Comparison of ENCODE assay signal across 17 cellular contexts in genomic region chr4:85496146-85496849, GRCh38. TPM values are rescaled to one million over a fixed set of nuclear protein-coding genes. Genes with fewer than 3 reads are reported as not detected.
DNase-seq lines count a peak whose midpoint lies in the region; ATAC-seq and TF ChIP-seq lines count a peak whose summit lies in the region.
"Had no signal": no experiment of that assay in that cellular context is flagged by ENCODE, and none has a peak within 500 bp of the region (broad histone marks: within the 10 kb centered on the region; RNA-seq: fewer than 3 reads in every experiment).

No MANE protein-coding gene starts in this region.

- CTCF ChIA-PET in naive thymus-derived CD4-positive, alpha-beta T cell (lab: Charles Lee): no interaction called here
- CTCF ChIA-PET in Caco-2 (lab: Charles Lee): no interaction called here

- ATAC-seq in aorta (ENCODE audit: low FRiP score): no peak
- no peak for ATAC-seq in naive thymus-derived CD4-positive, alpha-beta T cell
- ATAC-seq: lower lobe of right lung had no signal

- H3K27ac Mint-ChIP-seq in mesothelial cell of epicardium: peak overlapping the region; percentile 10
- no peak overlapping the region for H3K27ac Mint-ChIP-seq in naive thymus-derived CD4-positive, alpha-beta T cell
- no peak overlapping the region for H3K27ac Mint-ChIP-seq in Caco-2 (ENCODE audit: unreplicated experiment)
- H3K27ac Mint-ChIP-seq: activated CD4-positive, alpha-beta memory T cell treated with anti-CD3 and anti-CD28 coated beads, Interleukin-2, amount 10 ng/mL, durations not matched to agents 7 days and 5 days; T-helper 2 cell treated with Interferon-gamma antibody and Interleukin-4, amounts not matched to agents 5 μg/mL and 100 μg/mL, for 36 hours had no signal

- intact Hi-C loops in aorta (cut with DNase I): no loop called here
- intact Hi-C loops in naive thymus-derived CD4-positive, alpha-beta T cell (cut with micrococcal nuclease): no loop called here
- intact Hi-C loops in Caco-2 (cut with micrococcal nuclease; ENCODE audit: unreplicated experiment): no loop called here

- H3K36me3 ChIP-seq in OCI-LY3 (replicated peaks; ENCODE audit: low read depth, low read length) (peaks cover 26% of the 10 kb centered on the region), aorta (ENCODE audit: control insufficient read depth in 1 of 2, insufficient read depth in 2 of 2, low read length in 1 of 2) (no peaks in the 10 kb centered on the region), Caco-2 (ENCODE audit: control insufficient read depth, insufficient read depth, low read length) (no peaks in the 10 kb centered on the region)
- H3K36me3 ChIP-seq in naive thymus-derived CD4-positive, alpha-beta T cell (ENCODE audit: control insufficient read depth in 2 of 3, insufficient read depth in 3 of 3, low read length in 3 of 3): no peaks in the 10 kb centered on the region
- H3K36me3 ChIP-seq: BLaER1 treated with 17β-estradiol and CSF1 and Interleukin-3, amounts not matched to agents 10 nM and 100 nM; lower lobe of right lung had no signal

- H3K9ac ChIP-seq in OCI-LY3 (ENCODE audit: low read length): no peak overlapping the region
- H3K9ac ChIP-seq: BLaER1 treated with 17β-estradiol and CSF1 and Interleukin-3, amounts not matched to agents 10 nM and 100 nM had no signal

- no peaks in the 10 kb centered on the region for H3K9me3 ChIP-seq in OCI-LY3 (ENCODE audit: insufficient read depth, low read length)
- no peaks in the 10 kb centered on the region for H3K9me3 ChIP-seq in aorta (ENCODE audit: control insufficient read depth, low read length)
- H3K9me3 ChIP-seq in naive thymus-derived CD4-positive, alpha-beta T cell (ENCODE audit: control insufficient read depth in 2 of 3, low read length in 3 of 3): no peaks in the 10 kb centered on the region
- no peaks in the 10 kb centered on the region for H3K9me3 ChIP-seq in Caco-2
- H3K9me3 ChIP-seq: lower lobe of right lung had no signal

- peaks cover 23% of the 10 kb centered on the region; the same call in 1 of the 2 replicates for H4K20me1 ChIP-seq in OCI-LY3 (ENCODE audit: insufficient read depth, low read length)
- H4K20me1 ChIP-seq: BLaER1 treated with 17β-estradiol and CSF1 and Interleukin-3, amounts not matched to agents 10 nM and 100 nM had no signal

- H3K27ac ChIP-seq in OCI-LY3 (ENCODE audit: low read length) (no peak overlapping the region), aorta (ENCODE audit: low read depth in 1 of 2, low read length in 2 of 2) (no peak overlapping the region)
- H3K27ac ChIP-seq in naive thymus-derived CD4-positive, alpha-beta T cell (ENCODE audit: low read depth, low read length): no peak overlapping the region
- H3K27ac ChIP-seq: BLaER1 treated with 17β-estradiol and CSF1 and Interleukin-3, amounts not matched to agents 10 nM and 100 nM; coronary artery; lower lobe of right lung had no signal

- H3K4me3 ChIP-seq in OCI-LY3 (ENCODE audit: low read length) (peak overlapping the region; percentile 5), aorta (ENCODE audit: low read length in 2 of 2) (no peak overlapping the region), Caco-2 (ENCODE audit: low read depth, low read length) (no peak overlapping the region)
- no peak overlapping the region for H3K4me3 ChIP-seq in naive thymus-derived CD4-positive, alpha-beta T cell (ENCODE audit: low read length)
- H3K4me3 ChIP-seq: BLaER1 treated with 17β-estradiol and CSF1 and Interleukin-3, amounts not matched to agents 10 nM and 100 nM; coronary artery; lower lobe of right lung had no signal

- BruUV-seq in Caco-2 (replicated peaks; lab: Mats Ljungman, UMichigan): no TSS peak

- no peaks in the 10 kb centered on the region for H3K27me3 ChIP-seq in OCI-LY3 (ENCODE audit: low read depth, low read length)
- no peaks in the 10 kb centered on the region for H3K27me3 ChIP-seq in aorta (ENCODE audit: control insufficient read depth in 1 of 2, insufficient read depth in 2 of 2, low read length in 1 of 2)
- no peaks in the 10 kb centered on the region for H3K27me3 ChIP-seq in naive thymus-derived CD4-positive, alpha-beta T cell (ENCODE audit: control insufficient read depth in 2 of 2, insufficient read depth in 2 of 2, low read length in 2 of 2)
- no peaks in the 10 kb centered on the region for H3K27me3 ChIP-seq in Caco-2 (replicated peaks; ENCODE audit: control insufficient read depth, insufficient read depth, low read length)
- H3K27me3 ChIP-seq: BLaER1 treated with 17β-estradiol and CSF1 and Interleukin-3, amounts not matched to agents 10 nM and 100 nM had no signal

- H3K4me3 Mint-ChIP-seq in mesothelial cell of epicardium: no peak overlapping the region
- H3K4me3 Mint-ChIP-seq in naive thymus-derived CD4-positive, alpha-beta T cell: no peak overlapping the region
- no peak overlapping the region for H3K4me3 Mint-ChIP-seq in Caco-2 (ENCODE audit: unreplicated experiment)
- H3K4me3 Mint-ChIP-seq: activated CD4-positive, alpha-beta memory T cell treated with anti-CD3 and anti-CD28 coated beads, Interleukin-2, amount 10 ng/mL, durations not matched to agents 7 days and 5 days; T-helper 2 cell treated with Interferon-gamma antibody and Interleukin-4, amounts not matched to agents 5 μg/mL and 100 μg/mL, for 36 hours had no signal

- H3K4me1 Mint-ChIP-seq in mesothelial cell of epicardium (peaks cover 15% of the 10 kb centered on the region), Caco-2 (ENCODE audit: low read depth, unreplicated experiment) (peaks cover 11% of the 10 kb centered on the region)
- H3K4me1 Mint-ChIP-seq in naive thymus-derived CD4-positive, alpha-beta T cell: peaks cover 0 to 3% (median 0%) of the 10 kb centered on the region in 7 donors
- H3K4me1 Mint-ChIP-seq: activated CD4-positive, alpha-beta memory T cell treated with anti-CD3 and anti-CD28 coated beads, Interleukin-2, amount 10 ng/mL, durations not matched to agents 7 days and 5 days had no signal

- H3K4me1 ChIP-seq in OCI-LY3 (ENCODE audit: low read length) (peaks cover 74% of the 10 kb centered on the region), aorta (ENCODE audit: control insufficient read depth in 1 of 2, insufficient read depth in 2 of 2, low read length in 2 of 2) (peaks cover 0 to 3% of the 10 kb centered on the region in 2 donors), Caco-2 (no peaks in the 10 kb centered on the region)
- no peaks in the 10 kb centered on the region for H3K4me1 ChIP-seq in naive thymus-derived CD4-positive, alpha-beta T cell (ENCODE audit: control insufficient read depth in 2 of 2, insufficient read depth in 2 of 2, low read length in 2 of 2)

- H3K27me3 Mint-ChIP-seq in mesothelial cell of epicardium (ENCODE audit: low read depth): no peaks in the 10 kb centered on the region
- H3K27me3 Mint-ChIP-seq in naive thymus-derived CD4-positive, alpha-beta T cell: no peaks in the 10 kb centered on the region
- H3K27me3 Mint-ChIP-seq in Caco-2 (ENCODE audit: insufficient read depth, unreplicated experiment): no peaks in the 10 kb centered on the region
- H3K27me3 Mint-ChIP-seq: activated CD4-positive, alpha-beta memory T cell treated with anti-CD3 and anti-CD28 coated beads, Interleukin-2, amount 10 ng/mL, durations not matched to agents 7 days and 5 days had no signal

- TF ChIP-seq CTCF in OCI-LY3 (IDR thresholded peaks at IDR 0.05; ENCODE audit: low read depth, low read length): no peak
- no peak for TF ChIP-seq CTCF in mesothelial cell of epicardium (IDR thresholded peaks at IDR 0.05; ENCODE audit: unreplicated experiment)
- TF ChIP-seq CTCF in Caco-2 (IDR thresholded peaks at IDR 0.05; ENCODE audit: insufficient read depth in 1 of 2, low read depth in 1 of 2, low read length in 1 of 2, severe bottlenecking in 1 of 2, unreplicated experiment in 1 of 2): no peak

- DNase-seq in AG20443 (ENCODE audit: low spot score): peak; percentile 28
- peak; percentile 24 for DNase-seq in dermis blood vessel endothelial cell
- DNase-seq in mesothelial cell of epicardium (ENCODE audit: low spot score in 2 of 2, unreplicated experiment in 2 of 2): no peak
- DNase-seq in aorta: no peak
- no peak for DNase-seq in naive thymus-derived CD4-positive, alpha-beta T cell
- no peak for DNase-seq in Caco-2
- no peak for DNase-seq in activated CD8-positive, alpha-beta memory T cell treated with anti-CD3 and anti-CD28 coated beads for 24 hours
- DNase-seq: activated CD4-positive, alpha-beta memory T cell treated with anti-CD3 and anti-CD28 coated beads, Interleukin-2, amount 10 ng/mL, durations not matched to agents 7 days and 5 days; activated gamma-delta T cell; GF-D8; lower lobe of right lung; NCI-H2107; posterior cingulate gyrus had no signal

- 31 to 40% methylated on average over 8 of the region's 8 CpGs for WGBS in aorta, 2 donors

- H3K9me3 Mint-ChIP-seq in mesothelial cell of epicardium (no peaks in the 10 kb centered on the region), Caco-2 (ENCODE audit: unreplicated experiment) (no peaks in the 10 kb centered on the region)
- peaks cover 0 to 12% (median 0%) of the 10 kb centered on the region in 11 donors for H3K9me3 Mint-ChIP-seq in naive thymus-derived CD4-positive, alpha-beta T cell

- H3K36me3 Mint-ChIP-seq in mesothelial cell of epicardium (no peaks in the 10 kb centered on the region), Caco-2 (ENCODE audit: insufficient read depth, unreplicated experiment) (no peaks in the 10 kb centered on the region)
- peaks cover 0 to 4% (median 0%) of the 10 kb centered on the region in 5 donors for H3K36me3 Mint-ChIP-seq in naive thymus-derived CD4-positive, alpha-beta T cell

- peak overlapping the region; percentile 40 for H3K4me2 ChIP-seq in OCI-LY3 (ENCODE audit: low read length)
- H3K4me2 ChIP-seq: BLaER1 treated with 17β-estradiol and CSF1 and Interleukin-3, amounts not matched to agents 10 nM and 100 nM had no signal

- no peak overlapping the region for H2AFZ ChIP-seq in OCI-LY3 (ENCODE audit: low read depth, low read length)

- H3K79me2 ChIP-seq in OCI-LY3 (ENCODE audit: low read length): peaks cover 90% of the 10 kb centered on the region

- POLR2A ChIA-PET in naive thymus-derived CD4-positive, alpha-beta T cell (lab: Charles Lee): no interaction called here
- POLR2A ChIA-PET in Caco-2 (lab: Charles Lee): no interaction called here

RNA-seq across cellular contexts. Expression of gene ARHGAP24, which starts 21.3 kb away (rescaled TPM):
- 37.9 and 54.8 TPM in 2 replicates for total RNA-seq in dermis blood vessel endothelial cell
- 15.0 to 16.7 TPM (median 15.2 TPM) in 3 replicates for total RNA-seq in mesothelial cell of epicardium
- total RNA-seq in aorta: 10 to 100 TPM; 33.6 to 34.4 TPM
- 10 to 100 TPM; 13.4 to 35.2 TPM for polyA plus RNA-seq in aorta
- total RNA-seq in naive thymus-derived CD4-positive, alpha-beta T cell: 10 to 100 TPM in 1 of 5 experiments, 1 to 10 TPM in 1, under 1 TPM in 2, not detected in 1; 0.41 to 12.7 (median 1.3) TPM
- polyA plus RNA-seq in naive thymus-derived CD4-positive, alpha-beta T cell: not detected
- 2.5 and 2.8 TPM in 2 replicates for total RNA-seq in Caco-2 (2022)
- total RNA-seq: activated CD4-positive, alpha-beta memory T cell treated with anti-CD3 and anti-CD28 coated beads, Interleukin-2, amount 10 ng/mL, durations not matched to agents 7 days and 5 days had no signal

Comparison
In these comparisons a context has a peak if more than half of its experiments do, and no peak if none do; other contexts are left out.
1. DNase-seq: peak in AG20443 (single experiment) and dermis blood vessel endothelial cell (single experiment); none in mesothelial cell of epicardium (0 of 2), aorta (0 of 2), naive thymus-derived CD4-positive, alpha-beta T cell (0 of 9), Caco-2 (0 of 2) and activated CD8-positive, alpha-beta memory T cell treated with anti-CD3 and anti-CD28 coated beads for 24 hours (single experiment).